In genomic region chrX:113743069-113743468, GRCh38 we compare ENCODE assay signal across 19 cellular contexts.
DNase-seq lines count a peak whose midpoint lies in the region; ATAC-seq and TF ChIP-seq lines count a peak whose summit lies in the region.
"Had no signal": no experiment of that assay in that cellular context is flagged by ENCODE, and none has a peak within 500 bp of the region (broad histone marks: within the 10 kb centered on the region; RNA-seq: fewer than 3 reads in every experiment).

No MANE protein-coding gene starts in this region.

- TF ChIP-seq CTCF in esophagus squamous epithelium (IDR thresholded peaks at IDR 0.05): no peak
- no peak for TF ChIP-seq CTCF in chondrocyte (IDR thresholded peaks at IDR 0.05)

- H3K9me3 Mint-ChIP-seq in chondrocyte (ENCODE audit: low read depth): no peaks in the 10 kb centered on the region
- H3K9me3 Mint-ChIP-seq: T-helper 2 cell treated with Interferon-gamma antibody and Interleukin-4, amounts not matched to agents 5 μg/mL and 100 μg/mL, for 36 hours had no signal

- H3K4me1 ChIP-seq in esophagus squamous epithelium: no peaks in the 10 kb centered on the region
- H3K4me1 ChIP-seq: BE2C had no signal

- no peaks in the 10 kb centered on the region for H3K36me3 Mint-ChIP-seq in chondrocyte (ENCODE audit: low read depth)

- no peak for TF ChIP-seq POLR2A in esophagus squamous epithelium (IDR thresholded peaks at IDR 0.05)

- H3K9me3 ChIP-seq in esophagus squamous epithelium: no peaks in the 10 kb centered on the region
- H3K9me3 ChIP-seq: BE2C, MG63, ovary had no signal

- H3K4me3 ChIP-seq in esophagus squamous epithelium: no peak overlapping the region
- H3K4me3 ChIP-seq: MG63, ovary, PC-9 had no signal

- no peak overlapping the region for H3K27ac Mint-ChIP-seq in chondrocyte (ENCODE audit: unreplicated experiment)
- H3K27ac Mint-ChIP-seq: activated CD8-positive, alpha-beta T cell treated with anti-CD3 and anti-CD28 coated beads, Interleukin-2, amount 10 ng/mL, durations not matched to agents 7 days and 5 days; T-helper 2 cell treated with Interferon-gamma antibody and Interleukin-4, amounts not matched to agents 5 μg/mL and 100 μg/mL, for 36 hours had no signal

- 38 to 70% methylated on average over 1 of the region's 1 CpG for WGBS in esophagus squamous epithelium, 2 donors

- no peak overlapping the region for H3K27ac ChIP-seq in esophagus squamous epithelium
- H3K27ac ChIP-seq: HL-60, ovary, PC-9 had no signal

- ATAC-seq in GM18517 (IDR thresholded peaks at IDR 0.05; ENCODE audit: unreplicated experiment) (peak; percentile 58), GM21526 (IDR thresholded peaks at IDR 0.05; ENCODE audit: low FRiP score, unreplicated experiment) (peak; percentile 49), HG03039 (IDR thresholded peaks at IDR 0.05; ENCODE audit: unreplicated experiment) (peak; percentile 54)
- ATAC-seq: activated CD8-positive, alpha-beta T cell treated with anti-CD3 and anti-CD28 coated beads, Interleukin-2, amount 10 ng/mL, durations not matched to agents 7 days and 5 days had no signal

- DNase-seq in NAMALWA (ENCODE audit: low spot score) (peak; percentile 2), esophagus squamous epithelium (lab: John Stamatoyannopoulos, UW) (no peak), midbrain (lab: John Stamatoyannopoulos, UW) (no peak), NCI-H187 treated with DMSO at 0.1 percent for 48 hours (lab: John Stamatoyannopoulos, UW) (no peak), chondrocyte (ENCODE audit: low spot score) (no peak)
- DNase-seq: activated CD8-positive, alpha-beta T cell treated with anti-CD3 and anti-CD28 coated beads, Interleukin-2, amount 10 ng/mL, durations not matched to agents 7 days and 5 days; activated gamma-delta T cell treated with Interleukin-2 at 50 U/mL for 16 hours; BE2C; hippocampal formation; MG63; NCI-H2171 treated with DMSO at 0.1 percent for 48 hours; ovary; PC-9; stimulated activated CD8-positive, alpha-beta memory T cell treated with anti-CD3 and anti-CD28 coated beads, Interleukin-4, amount 100 ng/mL, for 48 hours had no signal

- H3K36me3 ChIP-seq in esophagus squamous epithelium: no peaks in the 10 kb centered on the region
- H3K36me3 ChIP-seq: BE2C, MG63, ovary had no signal

- intact Hi-C loops in esophagus squamous epithelium (cut with DNase I): no loop called here

- H3K4me3 Mint-ChIP-seq in chondrocyte (ENCODE audit: unreplicated experiment): no peak overlapping the region
- H3K4me3 Mint-ChIP-seq: activated CD8-positive, alpha-beta T cell treated with anti-CD3 and anti-CD28 coated beads, Interleukin-2, amount 10 ng/mL, durations not matched to agents 7 days and 5 days; T-helper 2 cell treated with Interferon-gamma antibody and Interleukin-4, amounts not matched to agents 5 μg/mL and 100 μg/mL, for 36 hours had no signal

- no peaks in the 10 kb centered on the region for H3K4me1 Mint-ChIP-seq in chondrocyte (ENCODE audit: low read depth)

- H3K27me3 ChIP-seq in esophagus squamous epithelium: no peaks in the 10 kb centered on the region
- H3K27me3 ChIP-seq: BE2C, MG63, ovary had no signal

- H3K27me3 Mint-ChIP-seq in chondrocyte (ENCODE audit: low read depth): no peaks in the 10 kb centered on the region
